ENCODE assay signal across 9 cellular contexts in genomic region chr11:94938399-94939055, GRCh38. TPM values are rescaled to one million over a fixed set of nuclear protein-coding genes. Genes with fewer than 3 reads are reported as not detected.
A peak's percentile ranks its signal among the peaks of the same experiment; 100 is the strongest.
DNase-seq lines count a peak whose midpoint lies in the region; ATAC-seq and TF ChIP-seq lines count a peak whose summit lies in the region.
"Had no signal": no experiment of that assay in that cellular context is flagged by ENCODE, and none has a peak within 500 bp of the region (broad histone marks: within the 10 kb centered on the region; RNA-seq: fewer than 3 reads in every experiment).

No MANE protein-coding gene starts in this region.

- H3K27me3 ChIP-seq in skeletal muscle satellite cell (ENCODE audit: control insufficient read depth, insufficient read depth, low read length) = no peaks in the 10 kb centered on the region

- H3K27ac Mint-ChIP-seq in type B pancreatic cell = no peak overlapping the region

- H3K4me3 ChIP-seq in skeletal muscle satellite cell (ENCODE audit: low read length) = peak overlapping the region; percentile 50

- H3K36me3 Mint-ChIP-seq in type B pancreatic cell = no peaks in the 10 kb centered on the region

- no peaks in the 10 kb centered on the region for H3K27me3 Mint-ChIP-seq in type B pancreatic cell

- H3K9ac ChIP-seq in skeletal muscle satellite cell (ENCODE audit: low read depth, low read length) = peak overlapping the region; percentile 29

- no peak for TF ChIP-seq CTCF in type B pancreatic cell (conservative IDR thresholded peaks at IDR 0.05)

- peak; percentile 78 for DNase-seq in GM03348 (ENCODE audit: low spot score)
- DNase-seq in SHP77 treated with DMSO at 0.1 percent for 48 hours (lab: John Stamatoyannopoulos, UW) = peak; percentile 11
- peak; percentile 89 for DNase-seq in cardiac septum (ENCODE audit: low spot score)
- DNase-seq in activated CD4-positive, alpha-beta T cell treated with anti-CD3 and anti-CD28 coated beads for 1 hour = no peak
- no peak for DNase-seq in effector CD8-positive, alpha-beta T cell (lab: John Stamatoyannopoulos, UW)
- no peak for DNase-seq in type B pancreatic cell (ENCODE audit: extremely low spot score, unreplicated experiment)
- DNase-seq: OCI-M1 had no signal

- H3K36me3 ChIP-seq in skeletal muscle satellite cell (ENCODE audit: insufficient read depth, low read length) = no peaks in the 10 kb centered on the region

- H3K4me2 ChIP-seq in skeletal muscle satellite cell (ENCODE audit: low read length) = peak overlapping the region; percentile 62

- ATAC-seq in GM18505 (IDR thresholded peaks at IDR 0.05; ENCODE audit: unreplicated experiment) = no peak

- H3K9me3 ChIP-seq in skeletal muscle satellite cell (replicated peaks; ENCODE audit: low read length) = no peaks in the 10 kb centered on the region

- no peak overlapping the region for H3K4me3 Mint-ChIP-seq in type B pancreatic cell

- H3K4me1 Mint-ChIP-seq in type B pancreatic cell (ENCODE audit: unreplicated experiment) = peaks cover 35% of the 10 kb centered on the region

- H3K4me1 ChIP-seq in skeletal muscle satellite cell (ENCODE audit: control insufficient read depth, insufficient read depth, low read length) = peaks cover 36% of the 10 kb centered on the region

- H3K9me3 Mint-ChIP-seq in type B pancreatic cell = no peaks in the 10 kb centered on the region

- no peak for TF ChIP-seq POLR2A in GM18505 (IDR thresholded peaks at IDR 0.05; ENCODE audit: borderline replicate concordance, extremely low read depth, insufficient read depth, insufficient read length)

- intact Hi-C loops in cardiac septum (cut with DNase I) = no loop called here

RNA-seq across cellular contexts. Expression of gene CWC15, which starts 34.8 kb away (rescaled TPM):
- total RNA-seq in cardiac septum = 57.8 TPM
- total RNA-seq in skeletal muscle satellite cell (2012; rRNA removed) = 39.5 and 44.4 TPM in 2 replicates
- 66.4 and 76.8 TPM in 2 replicates for total RNA-seq in type B pancreatic cell (ENCODE audit: low replicate concordance)

RNA-seq across cellular contexts. Expression of gene KDM4D, which starts 35.0 kb away (rescaled TPM):
- total RNA-seq in cardiac septum (0.83 TPM), type B pancreatic cell (ENCODE audit: low replicate concordance) (0.83 and 2.4 TPM in 2 replicates)
- 0.76 and 1.1 TPM in 2 replicates for total RNA-seq in skeletal muscle satellite cell (2012; rRNA removed)

Comparison
In these comparisons a context has a peak if more than half of its experiments do, and no peak if none do; other contexts are left out.
1. DNase-seq: peak in GM03348 (single experiment), SHP77 treated with DMSO at 0.1 percent for 48 hours (single experiment) and cardiac septum (single experiment); none in activated CD4-positive, alpha-beta T cell treated with anti-CD3 and anti-CD28 coated beads for 1 hour (single experiment), effector CD8-positive, alpha-beta T cell (single experiment) and type B pancreatic cell (single experiment).